In the genomic region with DNA sequence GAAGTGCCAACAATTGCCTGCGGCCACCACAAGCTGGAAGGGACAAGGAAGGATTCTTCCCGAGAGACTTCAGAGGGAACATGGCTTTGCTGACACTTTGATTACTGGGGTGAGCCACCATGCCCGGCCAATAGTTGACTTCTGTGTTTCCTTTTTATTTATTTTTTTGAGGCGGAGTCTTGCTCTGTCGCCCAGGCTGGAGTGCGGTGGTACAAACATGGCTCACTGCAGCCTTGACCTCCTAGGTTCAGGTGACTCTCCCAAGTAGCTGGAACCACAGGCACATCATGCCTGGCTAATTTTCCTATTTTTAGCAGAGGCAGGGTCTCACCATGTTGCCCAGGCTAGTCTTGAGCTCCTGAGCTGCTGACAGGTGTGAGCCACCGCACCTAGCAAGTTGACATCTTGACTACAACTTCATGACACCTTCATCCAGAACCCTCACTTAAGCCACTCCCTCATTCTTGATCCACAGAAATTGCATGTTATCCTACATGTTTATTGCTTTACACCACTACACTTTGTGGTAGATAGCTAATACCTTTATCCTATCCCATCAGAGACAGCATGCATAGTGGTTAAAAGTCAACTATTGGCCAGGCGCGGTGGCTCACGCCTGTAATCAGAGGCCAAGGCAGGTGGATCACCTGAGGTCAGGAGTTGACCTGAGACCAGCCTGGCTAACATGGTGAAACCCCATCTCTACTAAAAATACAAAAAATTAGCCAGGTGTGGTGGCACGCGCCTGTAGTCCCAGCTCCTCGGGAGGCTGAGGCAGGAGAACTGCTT, we compare ENCODE assay signal across 23 cellular contexts. TPM values are rescaled to one million over a fixed set of nuclear protein-coding genes. Genes with fewer than 3 reads are reported as not detected.
"Had no signal": no experiment of that assay in that cellular context is flagged by ENCODE, and none has a peak within 500 bp of the region (broad histone marks: within the 10 kb centered on the region; RNA-seq: fewer than 3 reads in every experiment).

No MANE protein-coding gene starts in this region.

- DNase-seq: esophagus squamous epithelium; foreskin fibroblast; kidney; natural killer cell; stimulated activated CD4-positive, alpha-beta T cell treated with anti-CD3 and anti-CD28 coated beads, Interleukin-4, amount 100 ng/mL, for 1 hour; stimulated activated CD8-positive, alpha-beta memory T cell treated with anti-CD3 and anti-CD28 coated beads, Interleukin-4, amount 100 ng/mL, for 48 hours; stimulated activated naive CD8-positive, alpha-beta T cell treated with anti-CD3 and anti-CD28 coated beads, Interleukin-15, Interleukin-2, amounts not matched to agents 100 U/mL and 50 U/mL, for 24 hours; thyroid gland; upper lobe of right lung had no signal

- H3K9me3 ChIP-seq: esophagus squamous epithelium, right atrium auricular region, suprapubic skin, thyroid gland, upper lobe of right lung, vagina had no signal

- H3K4me1 Mint-ChIP-seq: natural killer cell, neural crest cell had no signal

- H3K4me3 ChIP-seq: esophagus squamous epithelium, right atrium auricular region, smooth muscle cell, suprapubic skin, thyroid gland, upper lobe of right lung, vagina had no signal

- FAIRE-seq: kidney had no signal

- H3K27ac Mint-ChIP-seq: dendritic cell treated with granulocyte-macrophage colony-stimulating factor and Interleukin-4, amounts not matched to agents 40 ng/mL and 50 ng/mL, for 4 days; natural killer cell; stimulated activated effector memory CD8-positive, alpha-beta T cell treated with anti-CD3 and anti-CD28 coated beads, Interleukin-12 subunit alpha, Interleukin-12 subunit beta, amount 100 ng/mL, for 72 hours had no signal

- H3K36me3 Mint-ChIP-seq: natural killer cell; stimulated activated effector memory CD8-positive, alpha-beta T cell treated with anti-CD3 and anti-CD28 coated beads, Interleukin-12 subunit alpha, Interleukin-12 subunit beta, amount 100 ng/mL, for 72 hours had no signal

- H3K27ac ChIP-seq: esophagus squamous epithelium, right atrium auricular region, suprapubic skin, thyroid gland, upper lobe of right lung, vagina had no signal

- H3K4me1 ChIP-seq: right atrium auricular region, upper lobe of right lung, vagina had no signal

- H3K36me3 ChIP-seq: esophagus squamous epithelium, right atrium auricular region, suprapubic skin, thyroid gland, upper lobe of right lung, vagina had no signal

- H3K9me3 Mint-ChIP-seq: dendritic cell treated with granulocyte-macrophage colony-stimulating factor and Interleukin-4, amounts not matched to agents 40 ng/mL and 50 ng/mL, for 4 days; natural killer cell; neural crest cell; stimulated activated effector memory CD8-positive, alpha-beta T cell treated with anti-CD3 and anti-CD28 coated beads, Interleukin-12 subunit alpha, Interleukin-12 subunit beta, amount 100 ng/mL, for 72 hours had no signal

- H3K27me3 ChIP-seq: right atrium auricular region, suprapubic skin, thyroid gland, upper lobe of right lung, vagina had no signal

- ATAC-seq: natural killer cell; stimulated activated effector memory CD8-positive, alpha-beta T cell treated with anti-CD3 and anti-CD28 coated beads, Interleukin-12 subunit alpha, Interleukin-12 subunit beta, amount 100 ng/mL, for 72 hours; stimulated activated naive CD8-positive, alpha-beta T cell treated with anti-CD3 and anti-CD28 coated beads, Interleukin-15, Interleukin-2, amounts not matched to agents 100 U/mL and 50 U/mL, for 24 hours; upper lobe of right lung had no signal

- H3K4me3 Mint-ChIP-seq: dendritic cell treated with granulocyte-macrophage colony-stimulating factor and Interleukin-4, amounts not matched to agents 40 ng/mL and 50 ng/mL, for 4 days; natural killer cell; neural crest cell; stimulated activated effector memory CD8-positive, alpha-beta T cell treated with anti-CD3 and anti-CD28 coated beads, Interleukin-12 subunit alpha, Interleukin-12 subunit beta, amount 100 ng/mL, for 72 hours had no signal

RNA-seq across cellular contexts. Expression of a gene that starts 16.1 kb away (rescaled TPM):
- total RNA-seq: myocyte had no signal

RNA-seq across cellular contexts. Expression of a gene that starts 48.5 kb away (rescaled TPM):
- total RNA-seq: epithelial cell of proximal tubule, kidney, lung microvascular endothelial cell, mesenteric fat pad, mononuclear cell, myocyte, natural killer cell, osteocyte, right atrium auricular region, smooth muscle cell, suprapubic skin, upper lobe of right lung had no signal
- polyA plus RNA-seq: smooth muscle cell had no signal

RNA-seq across cellular contexts. Expression of a gene that starts 50.6 kb away (rescaled TPM):
- total RNA-seq: epithelial cell of proximal tubule, lung microvascular endothelial cell, myocyte, neural crest cell, osteocyte, smooth muscle cell had no signal
- polyA plus RNA-seq: smooth muscle cell had no signal

RNA-seq across cellular contexts. Expression of a gene that starts 54.1 kb away (rescaled TPM):
- total RNA-seq: epithelial cell of proximal tubule, esophagus squamous epithelium, kidney, liver, lung microvascular endothelial cell, mesenteric fat pad, mononuclear cell, myocyte, osteocyte, right atrium auricular region, smooth muscle cell, suprapubic skin, upper lobe of right lung, vagina had no signal
- polyA plus RNA-seq: liver, smooth muscle cell had no signal
